ENCODE assay signal across 2 cellular contexts in the genomic region with DNA sequence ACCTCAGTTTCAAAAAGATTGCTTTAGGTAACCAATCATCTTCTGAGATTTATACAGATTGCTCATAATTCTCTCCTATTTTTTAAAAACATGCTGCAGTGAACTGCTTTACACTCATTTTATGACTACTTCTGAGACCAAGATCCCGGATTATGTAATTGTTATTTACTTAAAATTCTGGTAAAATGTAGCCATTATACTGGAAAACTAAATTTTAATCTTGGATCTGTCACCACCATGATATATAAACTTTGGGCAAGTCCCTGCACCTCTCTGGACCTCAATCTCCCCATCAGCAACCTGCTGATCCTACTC.
TF ChIP-seq lines count a peak whose summit lies in the region.

No MANE protein-coding gene starts in this region.

TF ChIP-seq in SK-N-SH, 30 proteins besides CTCF, POLR2A, EP300 and RAD21 (continued from another document):
- TF ChIP-seq PBX3 (IDR thresholded peaks at IDR 0.05) (no peak), SIN3A (IDR thresholded peaks at IDR 0.05; ENCODE audit: borderline replicate concordance, low read depth, low read length) (no peak), NFIC (IDR thresholded peaks at IDR 0.05; ENCODE audit: borderline replicate concordance) (no peak), MEF2A (IDR thresholded peaks at IDR 0.05; ENCODE audit: borderline replicate concordance, low read depth) (no peak)

TF ChIP-seq in SK-N-SH treated with all-trans-retinoic acid at 6 μM for 48 hours, 23 proteins besides CTCF, POLR2A, EP300 and RAD21 (continued from another document):
- TF ChIP-seq ZNF565 (CRISPR knock-in tag; conservative IDR thresholded peaks at IDR 0.05; ENCODE audit: low read depth) (no peak), ARNTL (CRISPR knock-in tag; IDR thresholded peaks at IDR 0.05; ENCODE audit: borderline replicate concordance, low read depth) (no peak), CSDC2 (CRISPR knock-in tag; IDR thresholded peaks at IDR 0.05) (no peak), OSR1 (CRISPR knock-in tag; IDR thresholded peaks at IDR 0.05) (no peak), ESRRG (CRISPR knock-in tag; IDR thresholded peaks at IDR 0.05) (no peak), BACH2 (CRISPR knock-in tag; IDR thresholded peaks at IDR 0.05; ENCODE audit: borderline replicate concordance) (no peak), TCF4 (CRISPR knock-in tag; IDR thresholded peaks at IDR 0.05; ENCODE audit: borderline replicate concordance) (no peak), PPARA (CRISPR knock-in tag; IDR thresholded peaks at IDR 0.05; ENCODE audit: borderline replicate concordance) (no peak)
